ENCODE assay signal across 1 cellular context in the genomic region with DNA sequence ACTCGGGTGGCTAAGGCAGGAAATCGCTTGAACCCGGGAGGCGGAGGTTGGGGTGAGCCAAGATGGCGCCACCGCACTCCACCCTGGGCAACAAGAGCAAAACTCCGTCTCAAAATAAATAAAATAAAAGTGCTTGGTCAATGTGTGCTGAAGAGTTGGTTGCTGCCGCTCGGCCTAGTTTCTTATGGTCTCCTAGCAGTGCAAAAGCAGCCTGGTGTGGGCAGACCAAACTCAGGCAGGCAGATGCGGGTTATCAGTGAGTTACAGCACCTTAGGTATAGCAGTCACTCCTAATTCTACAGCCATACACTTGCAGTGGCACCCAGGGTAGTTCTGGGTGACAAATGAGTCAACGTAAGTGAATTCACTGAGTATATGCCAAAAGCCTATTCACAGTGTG.
TF ChIP-seq lines count a peak whose summit lies in the region.

No MANE protein-coding gene starts in this region.

TF ChIP-seq in K562, 482 proteins besides CTCF, POLR2A, EP300 and RAD21:
- TF ChIP-seq SMAD1 (IDR thresholded peaks at IDR 0.05; ENCODE audit: low read depth, low read length, partially characterized antibody) (no peak), TOE1 (IDR thresholded peaks at IDR 0.05; ENCODE audit: borderline replicate concordance) (no peak), TOE1 (CRISPR knock-in tag; IDR thresholded peaks at IDR 0.05; ENCODE audit: borderline replicate concordance, low read depth) (no peak), NR2F6 (CRISPR knock-in tag; IDR thresholded peaks at IDR 0.05) (no peak), IRF9 (tag; IDR thresholded peaks at IDR 0.05) (no peak), NFXL1 (CRISPR knock-in tag; IDR thresholded peaks at IDR 0.05) (no peak), MYNN (IDR thresholded peaks at IDR 0.05) (0 out of 2 replicates have a peak, but pooled peaks have one; percentile 11), MYNN (CRISPR knock-in tag; IDR thresholded peaks at IDR 0.05) (no peak), SREBF2 (CRISPR knock-in tag; IDR thresholded peaks at IDR 0.05) (no peak), KAT8 (IDR thresholded peaks at IDR 0.05; ENCODE audit: low read depth) (no peak), FOXA1 (IDR thresholded peaks at IDR 0.05; ENCODE audit: borderline replicate concordance) (no peak), RBFOX2 (IDR thresholded peaks at IDR 0.05; ENCODE audit: low read depth, low read length) (no peak), BRD4 (IDR thresholded peaks at IDR 0.05) (no peak), MCM3 (IDR thresholded peaks at IDR 0.05) (no peak), SUPT5H (IDR thresholded peaks at IDR 0.05) (peak; percentile 44; the same call in 1 of the 2 replicates), ZC3H8 (IDR thresholded peaks at IDR 0.05) (no peak), ZNF584 (CRISPR knock-in tag; IDR thresholded peaks at IDR 0.05; ENCODE audit: low read depth) (no peak), CTBP1 (IDR thresholded peaks at IDR 0.05; ENCODE audit: borderline replicate concordance) (no peak)
- TF ChIP-seq, protein P1, sequence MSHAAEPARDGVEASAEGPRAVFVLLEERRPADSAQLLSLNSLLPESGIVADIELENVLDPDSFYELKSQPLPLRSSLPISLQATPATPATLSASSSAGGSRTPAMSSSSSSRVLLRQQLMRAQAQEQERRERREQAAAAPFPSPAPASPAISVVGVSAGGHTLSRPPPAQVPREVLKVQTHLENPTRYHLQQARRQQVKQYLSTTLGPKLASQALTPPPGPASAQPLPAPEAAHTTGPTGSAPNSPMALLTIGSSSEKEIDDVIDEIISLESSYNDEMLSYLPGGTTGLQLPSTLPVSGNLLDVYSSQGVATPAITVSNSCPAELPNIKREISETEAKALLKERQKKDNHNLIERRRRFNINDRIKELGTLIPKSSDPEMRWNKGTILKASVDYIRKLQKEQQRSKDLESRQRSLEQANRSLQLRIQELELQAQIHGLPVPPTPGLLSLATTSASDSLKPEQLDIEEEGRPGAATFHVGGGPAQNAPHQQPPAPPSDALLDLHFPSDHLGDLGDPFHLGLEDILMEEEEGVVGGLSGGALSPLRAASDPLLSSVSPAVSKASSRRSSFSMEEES (CRISPR knock-in tag; IDR thresholded peaks at IDR 0.05): no peak
TF ChIP-seq in K562: peak in this region for 2.
